Comparison of ENCODE assay signal across 27 cellular contexts in genomic region chr4:42149004-42149403, GRCh38. TPM values are rescaled to one million over a fixed set of nuclear protein-coding genes. Genes with fewer than 3 reads are reported as not detected.
DNase-seq lines count a peak whose midpoint lies in the region; ATAC-seq and TF ChIP-seq lines count a peak whose summit lies in the region.
"Had no signal": no experiment of that assay in that cellular context is flagged by ENCODE, and none has a peak within 500 bp of the region (broad histone marks: within the 10 kb centered on the region; RNA-seq: fewer than 3 reads in every experiment).

No MANE protein-coding gene starts in this region.

- WGBS in SK-N-SH (ENCODE audit: low lambda C conversion rate), result 60% methylated on average over 7 of the region's 7 CpGs

- H2AFZ ChIP-seq in SK-N-SH (ENCODE audit: low read depth), result no peak overlapping the region
- H2AFZ ChIP-seq: GM23248 had no signal

- no peaks in the 10 kb centered on the region for H4K20me1 ChIP-seq in SK-N-SH (ENCODE audit: insufficient read depth)

- peaks cover 0 to 3% of the 10 kb centered on the region in 2 experiments; a peak in 1 of 4 replicates for H3K4me1 ChIP-seq in SK-N-SH (ENCODE audit: control insufficient read depth in 1 of 2, insufficient read depth in 2 of 2, low read depth in 1 of 2, low read length in 1 of 2)

- TF ChIP-seq CTCF in SK-N-SH (IDR thresholded peaks at IDR 0.05) (no peak), type B pancreatic cell (conservative IDR thresholded peaks at IDR 0.05) (no peak)

- no peaks in the 10 kb centered on the region for H3K9me2 ChIP-seq in SK-N-SH

- CTCF ChIA-PET in SK-N-SH (lab: Yijun Ruan, JAX), result no interaction called here

- DNase-seq in SK-N-SH (peak; percentile 24), H7 (peak; percentile 32), type B pancreatic cell (ENCODE audit: extremely low spot score, unreplicated experiment) (no peak), LoVo (ENCODE audit: low spot score) (no peak), 8988T (no peak)
- DNase-seq: activated B cell treated with CpG ODN at 0.5 μM for 24 hours; activated CD8-positive, alpha-beta memory T cell treated with anti-CD3 and anti-CD28 coated beads for 24 hours; GM23248; kidney glomerular epithelial cell; mesenchymal stem cell; MM.1S; naive thymus-derived CD4-positive, alpha-beta T cell; NCI-H2227 treated with DMSO at 0.1 percent for 48 hours; pancreas; right lobe of liver; stimulated activated naive CD4-positive, alpha-beta T cell; T-helper 2 cell; tibial artery had no signal

- H3K9ac ChIP-seq in SK-N-SH, result no peak overlapping the region
- H3K9ac ChIP-seq: GM23248 had no signal

- H3F3A ChIP-seq in SK-N-SH (replicated peaks; ENCODE audit: insufficient read depth), result no peaks in the 10 kb centered on the region

- H3K9me3 ChIP-seq in SK-N-SH, result no peaks in the 10 kb centered on the region
- H3K9me3 ChIP-seq: breast epithelium, pancreas, right lobe of liver, tibial artery had no signal

- H3K27ac Mint-ChIP-seq in IgD-negative memory B cell (peak overlapping the region in 1 of 3 donors; percentile 49), type B pancreatic cell (no peak overlapping the region)
- H3K27ac Mint-ChIP-seq: activated T-helper 2 cell treated with anti-CD3 and anti-CD28 coated beads, Interferon-gamma antibody, Interleukin-2, Interleukin-4, amounts not matched to agents 10 μg/mL and 5 μg/mL and 100 μg/mL, durations not matched to agents 14 hours and 24 hours and 36 hours; CD14-positive monocyte; dendritic cell treated with granulocyte-macrophage colony-stimulating factor and Interleukin-4, amounts not matched to agents 40 ng/mL and 50 ng/mL, for 4 days; naive thymus-derived CD4-positive, alpha-beta T cell had no signal

- H3K27me3 Mint-ChIP-seq in IgD-negative memory B cell, result peaks cover 10% of the 10 kb centered on the region
- H3K27me3 Mint-ChIP-seq in type B pancreatic cell, result peaks cover 88% of the 10 kb centered on the region

- no peak for TF ChIP-seq RAD21 in SK-N-SH (IDR thresholded peaks at IDR 0.05; ENCODE audit: low read length)

- H3K79me2 ChIP-seq in SK-N-SH (ENCODE audit: insufficient read depth), result no peaks in the 10 kb centered on the region

- H3K4me1 Mint-ChIP-seq in IgD-negative memory B cell, result peaks cover 25 to 36% (median 26%) of the 10 kb centered on the region in 3 donors
- H3K4me1 Mint-ChIP-seq in type B pancreatic cell (ENCODE audit: unreplicated experiment), result no peaks in the 10 kb centered on the region

- POLR2A ChIA-PET in SK-N-SH (lab: Yijun Ruan, JAX), result no interaction called here

- TF ChIP-seq EP300 in SK-N-SH (IDR thresholded peaks at IDR 0.05; ENCODE audit: borderline replicate concordance in 1 of 2, low read depth in 1 of 2, low read length in 1 of 2), result no peak

- H3K4me3 ChIP-seq in SK-N-SH (ENCODE audit: low read depth in 2 of 2, low read length in 1 of 2), result no peak overlapping the region
- H3K4me3 ChIP-seq in H7 (ENCODE audit: insufficient read depth, low read depth, low read length), result no peak overlapping the region
- H3K4me3 ChIP-seq: breast epithelium, GM23248, pancreas, right lobe of liver, tibial artery had no signal

- H3K27ac ChIP-seq in SK-N-SH (ENCODE audit: low read depth in 2 of 2, low read length in 1 of 2), result no peak overlapping the region
- H3K27ac ChIP-seq: breast epithelium, epithelial cell of prostate, GM23248, pancreas, right lobe of liver, tibial artery had no signal

- peaks cover 51% of the 10 kb centered on the region for H3K27me3 ChIP-seq in SK-N-SH (ENCODE audit: insufficient read depth)
- H3K27me3 ChIP-seq in H7 (ENCODE audit: control insufficient read depth, insufficient read depth, low read length), result peaks cover 34% of the 10 kb centered on the region

- ATAC-seq in SK-N-SH treated with all-trans-retinoic acid at 6 μM for 48 hours (no peak), HG02884 (IDR thresholded peaks at IDR 0.05; ENCODE audit: unreplicated experiment) (no peak)
- ATAC-seq: naive thymus-derived CD4-positive, alpha-beta T cell; pancreas; right lobe of liver; Right ventricle myocardium inferior had no signal

- no peak overlapping the region for H3K4me2 ChIP-seq in SK-N-SH

- H3K36me3 ChIP-seq in SK-N-SH (replicated peaks in 1 of 2; ENCODE audit: control insufficient read depth in 1 of 2, insufficient read depth in 2 of 2, low read length in 1 of 2) (no peaks in the 10 kb centered on the region), H7 (replicated peaks; ENCODE audit: control insufficient read depth, insufficient read depth, low read length) (no peaks in the 10 kb centered on the region)
- H3K36me3 ChIP-seq: breast epithelium, pancreas, right lobe of liver, tibial artery had no signal

- H3K4me3 Mint-ChIP-seq in IgD-negative memory B cell (peak overlapping the region; percentile 84 to 99 (median 98)), type B pancreatic cell (peak overlapping the region; percentile 84)
- H3K4me3 Mint-ChIP-seq: dendritic cell treated with granulocyte-macrophage colony-stimulating factor and Interleukin-4, amounts not matched to agents 40 ng/mL and 50 ng/mL, for 4 days had no signal

- H3K9me3 Mint-ChIP-seq in IgD-negative memory B cell (no peaks in the 10 kb centered on the region), type B pancreatic cell (no peaks in the 10 kb centered on the region)
- H3K9me3 Mint-ChIP-seq: activated B cell treated with CpG ODN at 0.5 μM for 24 hours; activated T-helper 2 cell treated with anti-CD3 and anti-CD28 coated beads, Interferon-gamma antibody, Interleukin-2, Interleukin-4, amounts not matched to agents 10 μg/mL and 5 μg/mL and 100 μg/mL, durations not matched to agents 14 hours and 24 hours and 36 hours; dendritic cell treated with granulocyte-macrophage colony-stimulating factor and Interleukin-4, amounts not matched to agents 40 ng/mL and 50 ng/mL, for 4 days had no signal

- H3K36me3 Mint-ChIP-seq in IgD-negative memory B cell (no peaks in the 10 kb centered on the region), type B pancreatic cell (no peaks in the 10 kb centered on the region)

TF ChIP-seq in SK-N-SH, 30 proteins besides CTCF, POLR2A, EP300 and RAD21 (continues in another document):
- TF ChIP-seq EZH2phosphoT487 (IDR thresholded peaks at IDR 0.05; ENCODE audit: borderline replicate concordance, low read depth), result no peak
- no peak for TF ChIP-seq USF2 (IDR thresholded peaks at IDR 0.05; ENCODE audit: borderline replicate concordance, low read depth, low read length)
- TF ChIP-seq POLR2AphosphoS5 (IDR thresholded peaks at IDR 0.05; ENCODE audit: low read depth, low read length), result no peak
- TF ChIP-seq IRF3 (IDR thresholded peaks at IDR 0.05; ENCODE audit: low read depth, low read length), result no peak
- no peak for TF ChIP-seq RFX5 (IDR thresholded peaks at IDR 0.05; ENCODE audit: low read length)
- no peak for TF ChIP-seq NFIC (IDR thresholded peaks at IDR 0.05; ENCODE audit: borderline replicate concordance)
- TF ChIP-seq FOXM1 (IDR thresholded peaks at IDR 0.05; ENCODE audit: low read depth), result no peak

TF ChIP-seq in SK-N-SH treated with all-trans-retinoic acid at 6 μM for 48 hours, 23 proteins besides CTCF, POLR2A, EP300 and RAD21 (continues in another document):
- TF ChIP-seq SNAI2 (CRISPR knock-in tag; IDR thresholded peaks at IDR 0.05) (no peak), ZNF565 (CRISPR knock-in tag; conservative IDR thresholded peaks at IDR 0.05; ENCODE audit: low read depth) (no peak), OSR1 (CRISPR knock-in tag; IDR thresholded peaks at IDR 0.05) (no peak), PATZ1 (CRISPR knock-in tag; IDR thresholded peaks at IDR 0.05; ENCODE audit: borderline replicate concordance) (no peak), CSRNP3 (CRISPR knock-in tag; IDR thresholded peaks at IDR 0.05) (no peak), BACH2 (CRISPR knock-in tag; IDR thresholded peaks at IDR 0.05; ENCODE audit: borderline replicate concordance) (no peak), TCF4 (CRISPR knock-in tag; IDR thresholded peaks at IDR 0.05; ENCODE audit: borderline replicate concordance) (no peak), ZFP30 (CRISPR knock-in tag; IDR thresholded peaks at IDR 0.05) (no peak)

RNA-seq across cellular contexts. Expression of gene BEND4, which starts 3.5 kb away (rescaled TPM):
- polyA plus RNA-seq in SK-N-SH (2012; rRNA removed) (0.02 and 0.03 TPM in 2 replicates), IgD-negative memory B cell (6.6 TPM)
- polyA plus RNA-seq in SK-N-SH (2012; cell fraction: cytosol; rRNA removed), result 0.03 and 0.04 TPM in 2 replicates
- polyA plus RNA-seq in SK-N-SH (2012; cell fraction: nucleus; rRNA removed), result 0.02 and 0.04 TPM in 2 replicates
- 5.2 and 8.8 TPM in 2 replicates for total RNA-seq in H7 (2014; rRNA removed; shearing (Covaris generic))
- total RNA-seq in type B pancreatic cell (ENCODE audit: low replicate concordance), result 0.14 and 0.31 TPM in 2 replicates
- total RNA-seq: GM23248 had no signal
- polyA plus RNA-seq: GM23248; naive thymus-derived CD4-positive, alpha-beta T cell; pancreas had no signal

Comparison
In these comparisons a context has a peak if more than half of its experiments do, and no peak if none do; other contexts are left out.
1. DNase-seq: peak in SK-N-SH (single experiment) and H7 (single experiment); none in type B pancreatic cell (single experiment), LoVo (single experiment) and 8988T (single experiment).